In genomic region chr14:32020882-32021281, GRCh38 we compare ENCODE assay signal across 27 cellular contexts. TPM values are rescaled to one million over a fixed set of nuclear protein-coding genes. Genes with fewer than 3 reads are reported as not detected.
A peak's percentile ranks its signal among the peaks of the same experiment; 100 is the strongest.
DNase-seq lines count a peak whose midpoint lies in the region; ATAC-seq and TF ChIP-seq lines count a peak whose summit lies in the region.
"Had no signal": no experiment of that assay in that cellular context is flagged by ENCODE, and none has a peak within 500 bp of the region (broad histone marks: within the 10 kb centered on the region; RNA-seq: fewer than 3 reads in every experiment).

No MANE protein-coding gene starts in this region.

- H3K4me1 ChIP-seq in HUES48 (ENCODE audit: control insufficient read depth, insufficient read depth, low read length) (no peaks in the 10 kb centered on the region), neural progenitor cell (peaks cover 35% of the 10 kb centered on the region), tibial artery (peaks cover 0 to 16% (median 10%) of the 10 kb centered on the region in 4 donors)
- H3K4me1 ChIP-seq: pancreas, spleen had no signal

- peak; percentile 40 for DNase-seq in NCI-H2171 treated with DMSO at 0.1 percent for 48 hours (lab: John Stamatoyannopoulos, UW)
- DNase-seq in NCI-H2171 (lab: John Stamatoyannopoulos, UW): no peak
- no peak for DNase-seq in neural progenitor cell (ENCODE audit: low spot score)
- no peak for DNase-seq in tibial artery
- no peak for DNase-seq in middle frontal gyrus (ENCODE audit: extremely low spot score, low spot score)
- DNase-seq: activated CD8-positive, alpha-beta memory T cell treated with anti-CD3 and anti-CD28 coated beads, Interleukin-2, amount 50 U/mL, for 4 hours; activated naive CD8-positive, alpha-beta T cell treated with anti-CD3 and anti-CD28 coated beads, Interleukin-2, amount 50 U/mL, for 24 hours; AML-193; CD4-positive, alpha-beta T cell; EL; HFFc6; islet precursor cell; Kasumi-1; MV-4-11; natural killer cell; NCI-H1694; NCI-H526; pancreas; SHP77; spleen; stimulated activated CD4-positive, alpha-beta T cell treated with anti-CD3 and anti-CD28 coated beads, Interleukin-2, amount 100 ng/mL, for 48 hours had no signal

- H3K36me3 Mint-ChIP-seq in brain: no peaks in the 10 kb centered on the region
- H3K36me3 Mint-ChIP-seq in neural progenitor cell: no peaks in the 10 kb centered on the region
- H3K36me3 Mint-ChIP-seq: natural killer cell had no signal

- H3K36me3 ChIP-seq in HUES48 (ENCODE audit: control insufficient read depth, insufficient read depth, low read length) (no peaks in the 10 kb centered on the region), neural progenitor cell (no peaks in the 10 kb centered on the region), tibial artery (no peaks in the 10 kb centered on the region)
- H3K36me3 ChIP-seq: pancreas, spleen had no signal

- no peak overlapping the region for H3K4me3 ChIP-seq in HUES48 (ENCODE audit: low read depth, low read length)
- no peak overlapping the region for H3K4me3 ChIP-seq in neural progenitor cell
- H3K4me3 ChIP-seq in tibial artery: no peak overlapping the region
- H3K4me3 ChIP-seq: GM12878, pancreas, spleen had no signal

- H3K27ac ChIP-seq in HUES48 (ENCODE audit: low read depth, low read length): peak overlapping the region; percentile 35
- H3K27ac ChIP-seq in neural progenitor cell: peak overlapping the region; percentile 48
- no peak overlapping the region for H3K27ac ChIP-seq in tibial artery
- H3K27ac ChIP-seq: pancreas, spleen had no signal

- H3K9ac ChIP-seq in HUES48 (ENCODE audit: low read depth, low read length): no peak overlapping the region
- no peak overlapping the region for H3K9ac ChIP-seq in neural progenitor cell

- ATAC-seq in GM21737 (IDR thresholded peaks at IDR 0.05; ENCODE audit: unreplicated experiment): no peak
- ATAC-seq: activated naive CD8-positive, alpha-beta T cell treated with anti-CD3 and anti-CD28 coated beads, Interleukin-2, amount 50 U/mL, for 24 hours; GM12878; natural killer cell; Panc1; pancreas had no signal

- H3K27me3 Mint-ChIP-seq in brain (peaks cover 3% of the 10 kb centered on the region), neural progenitor cell (ENCODE audit: insufficient read depth, low read depth) (peaks cover 6% of the 10 kb centered on the region)

- peaks cover 5% of the 10 kb centered on the region for H3F3A ChIP-seq in neural progenitor cell (ENCODE audit: low read depth)

- H3K27me3 ChIP-seq in HUES48 (ENCODE audit: control insufficient read depth, insufficient read depth, low read length): no peaks in the 10 kb centered on the region
- H3K27me3 ChIP-seq in neural progenitor cell: no peaks in the 10 kb centered on the region
- no peaks in the 10 kb centered on the region for H3K27me3 ChIP-seq in tibial artery
- H3K27me3 ChIP-seq: pancreas, spleen had no signal

- intact Hi-C loops in tibial artery (cut with DNase I; ENCODE audit: low total_unique reads): no loop called here

- TF ChIP-seq CTCF in brain (conservative IDR thresholded peaks at IDR 0.05): no peak
- TF ChIP-seq CTCF in neural progenitor cell (IDR thresholded peaks at IDR 0.05): no peak
- no peak for TF ChIP-seq CTCF in tibial artery (IDR thresholded peaks at IDR 0.05)

- H3K9me3 ChIP-seq in HUES48 (ENCODE audit: control insufficient read depth, insufficient read depth, low read length) (peaks cover 12% of the 10 kb centered on the region), neural progenitor cell (ENCODE audit: low read depth) (no peaks in the 10 kb centered on the region), tibial artery (no peaks in the 10 kb centered on the region)
- H3K9me3 ChIP-seq: pancreas, spleen had no signal

- peaks cover 0 to 10% (median 0%) of the 10 kb centered on the region in 5 experiments for H3K9me3 Mint-ChIP-seq in brain
- no peaks in the 10 kb centered on the region for H3K9me3 Mint-ChIP-seq in neural progenitor cell
- H3K9me3 Mint-ChIP-seq: activated naive CD8-positive, alpha-beta T cell treated with anti-CD3 and anti-CD28 coated beads, Interleukin-2, amount 50 U/mL, for 24 hours; CD4-positive, alpha-beta T cell; HFFc6; natural killer cell; T-helper 2 cell treated with Interferon-gamma antibody and Interleukin-4, amounts not matched to agents 5 μg/mL and 100 μg/mL, for 36 hours had no signal

- H3K27ac Mint-ChIP-seq in brain: peak overlapping the region in 4 of 5 experiments; percentile 24 to 88 (median 48)
- H3K27ac Mint-ChIP-seq in neural progenitor cell: no peak overlapping the region
- H3K27ac Mint-ChIP-seq: activated naive CD8-positive, alpha-beta T cell treated with anti-CD3 and anti-CD28 coated beads, Interleukin-2, amount 50 U/mL, for 24 hours; CD4-positive, alpha-beta T cell; HFFc6; natural killer cell; T-helper 2 cell treated with Interferon-gamma antibody and Interleukin-4, amounts not matched to agents 5 μg/mL and 100 μg/mL, for 36 hours had no signal

- no peak overlapping the region for H3K4me2 ChIP-seq in neural progenitor cell

- H4K20me1 ChIP-seq in neural progenitor cell (ENCODE audit: low read depth): no peaks in the 10 kb centered on the region

- no peak overlapping the region for H3K4me3 Mint-ChIP-seq in brain
- H3K4me3 Mint-ChIP-seq in neural progenitor cell: no peak overlapping the region
- H3K4me3 Mint-ChIP-seq: activated naive CD8-positive, alpha-beta T cell treated with anti-CD3 and anti-CD28 coated beads, Interleukin-2, amount 50 U/mL, for 24 hours; CD4-positive, alpha-beta T cell; HFFc6; natural killer cell; T-helper 2 cell treated with Interferon-gamma antibody and Interleukin-4, amounts not matched to agents 5 μg/mL and 100 μg/mL, for 36 hours had no signal

- H3K79me2 ChIP-seq in neural progenitor cell (ENCODE audit: low read depth): no peaks in the 10 kb centered on the region

- H2AFZ ChIP-seq in neural progenitor cell (replicated peaks): peak overlapping the region; percentile 51

- H3K4me1 Mint-ChIP-seq in brain (peaks cover 31% of the 10 kb centered on the region), neural progenitor cell (peaks cover 7% of the 10 kb centered on the region)
- H3K4me1 Mint-ChIP-seq: activated naive CD8-positive, alpha-beta T cell treated with anti-CD3 and anti-CD28 coated beads, Interleukin-2, amount 50 U/mL, for 24 hours; natural killer cell had no signal

RNA-seq across cellular contexts. Expression of gene ARHGAP5, which starts 56.2 kb away (rescaled TPM):
- 8.9 TPM for polyA plus RNA-seq in brain (ENCODE audit: insufficient read depth, low read depth, low replicate concordance)
- total RNA-seq in neural progenitor cell (ENCODE audit: low replicate concordance): 131 and 202 TPM in 2 replicates

Comparison
In these comparisons a context has a peak if more than half of its experiments do, and no peak if none do; other contexts are left out.
1. H3K27ac ChIP-seq: peak in HUES48 (single experiment) and neural progenitor cell (single experiment); none in tibial artery (0 of 2).